In genomic region chr19:9621156-9622037, GRCh38 we compare ENCODE assay signal across 7 cellular contexts.
DNase-seq lines count a peak whose midpoint lies in the region; ATAC-seq and TF ChIP-seq lines count a peak whose summit lies in the region.

TSS of gene ZNF561 (minus strand) at chr19:9621232. CDS start at chr19:9619456, 1,776 bp downstream.

- DNase-seq in NCI-H2171 treated with DMSO at 0.1 percent for 48 hours (lab: John Stamatoyannopoulos, UW) (peak; percentile 82), T47D (ENCODE audit: low read depth in 1 of 2, low spot score in 1 of 2) (peak; percentile 16 to 86)

- no peaks in the 10 kb centered on the region for H3K27me3 ChIP-seq in iPS-20b (ENCODE audit: insufficient read depth, low read length)

- no peak for TF ChIP-seq CTCF in VCaP (conservative IDR thresholded peaks at IDR 0.05)

- H3K9me3 ChIP-seq in iPS-20b (ENCODE audit: insufficient read depth, low read depth, low read length), result no peaks in the 10 kb centered on the region

- peak within 1 kb of the TSS; percentile 94 for H3K27ac ChIP-seq in VCaP
- peak within 1 kb of the TSS; percentile 98 for H3K27ac ChIP-seq in iPS-20b (ENCODE audit: low read length)
- peak within 1 kb of the TSS; percentile 76 to 99 (median 96) for H3K27ac ChIP-seq in skin epidermis

- in situ Hi-C loops in T47D (cut with HindIII; ENCODE audit: low pct_unique_long_range_greater_than_20kb, low sequenced_read_pairs), result no loop called here

- peak; percentile 90 for ATAC-seq in GM18511 (IDR thresholded peaks at IDR 0.05; ENCODE audit: unreplicated experiment)
- ATAC-seq in HG03066 (IDR thresholded peaks at IDR 0.05; ENCODE audit: low read depth, unreplicated experiment), result peak; percentile 77

- H3K4me1 ChIP-seq in iPS-20b (ENCODE audit: insufficient read depth, low read length), result peaks cover 2% of the 10 kb centered on the region; the same call in 1 of the 2 replicates

- H3K4me3 ChIP-seq in iPS-20b (ENCODE audit: low read length), result peak within 1 kb of the TSS; percentile 89
- H3K4me3 ChIP-seq in skin epidermis, result peak within 1 kb of the TSS; percentile 59 to 96 (median 83)

- peaks cover 32% of the 10 kb centered on the region for H3K36me3 ChIP-seq in iPS-20b (ENCODE audit: insufficient read depth, low read depth, low read length)

- peak within 1 kb of the TSS; percentile 98 for H3K9ac ChIP-seq in iPS-20b (ENCODE audit: low read depth, low read length)

Comparison
In these comparisons a context has a peak if more than half of its experiments do, and no peak if none do; other contexts are left out.
1. Peak in every context shown above with its lines: DNase-seq, ATAC-seq, H3K4me3 ChIP-seq and H3K27ac ChIP-seq.